ENCODE assay signal across 9 cellular contexts in the genomic region with DNA sequence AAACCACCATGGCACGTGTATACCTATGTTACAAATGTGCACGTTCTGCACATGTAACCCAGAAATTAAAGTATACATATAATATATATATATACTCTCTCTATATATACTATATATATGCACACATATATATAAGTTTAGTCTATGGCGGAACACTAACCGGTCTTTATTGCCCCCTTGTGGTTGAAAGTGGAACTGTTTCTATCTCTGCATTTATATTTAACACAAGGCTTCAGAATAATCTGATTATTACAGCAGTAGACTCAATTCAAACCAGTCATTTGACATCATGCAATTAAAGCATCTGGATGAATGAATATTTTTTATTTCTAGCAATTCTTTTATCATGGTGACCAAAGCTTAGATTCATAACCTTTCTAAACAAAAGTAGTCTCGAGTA. TPM values are rescaled to one million over a fixed set of nuclear protein-coding genes. Genes with fewer than 3 reads are reported as not detected.
DNase-seq lines count a peak whose midpoint lies in the region; ATAC-seq, FAIRE-seq and TF ChIP-seq lines count a peak whose summit lies in the region.
"Had no signal": no experiment of that assay in that cellular context is flagged by ENCODE, and none has a peak within 500 bp of the region (broad histone marks: within the 10 kb centered on the region; RNA-seq: fewer than 3 reads in every experiment).

No MANE protein-coding gene starts in this region.

- no peak overlapping the region for H3K27ac Mint-ChIP-seq in activated CD4-positive, alpha-beta T cell treated with anti-CD3 and anti-CD28 coated beads, Interleukin-2, amount 10 ng/mL, durations not matched to agents 7 days and 5 days
- no peak overlapping the region for H3K27ac Mint-ChIP-seq in memory B cell
- H3K27ac Mint-ChIP-seq: activated naive CD8-positive, alpha-beta T cell had no signal

- CTCF ChIA-PET in activated CD4-positive, alpha-beta T cell treated with anti-CD3 and anti-CD28 coated beads, Interleukin-2, amount 10 ng/mL, durations not matched to agents 7 days and 5 days (lab: Charles Lee) = no interaction called here

- TF ChIP-seq CTCF in HFF-Myc (IDR thresholded peaks at IDR 0.05; ENCODE audit: low read depth, low read length, missing control alignments) (peak; percentile 29), bronchial epithelial cell (IDR thresholded peaks at IDR 0.05; ENCODE audit: insufficient read depth, low read length, severe bottlenecking) (peak; percentile 27)

- peaks cover 18% of the 10 kb centered on the region for H3K27me3 Mint-ChIP-seq in activated CD4-positive, alpha-beta T cell treated with anti-CD3 and anti-CD28 coated beads, Interleukin-2, amount 10 ng/mL, durations not matched to agents 7 days and 5 days
- no peaks in the 10 kb centered on the region for H3K27me3 Mint-ChIP-seq in memory B cell
- H3K27me3 Mint-ChIP-seq: activated naive CD8-positive, alpha-beta T cell had no signal

- ATAC-seq in memory B cell (ENCODE audit: low read depth) (peak; percentile 35), HG03196 (IDR thresholded peaks at IDR 0.05; ENCODE audit: unreplicated experiment) (no peak)

- H3K36me3 ChIP-seq in bronchial epithelial cell (ENCODE audit: control insufficient read depth, insufficient read depth, low read length) = no peaks in the 10 kb centered on the region

- POLR2A ChIA-PET in activated CD4-positive, alpha-beta T cell treated with anti-CD3 and anti-CD28 coated beads, Interleukin-2, amount 10 ng/mL, durations not matched to agents 7 days and 5 days (lab: Charles Lee) = no interaction called here

- no peaks in the 10 kb centered on the region for H3K4me1 Mint-ChIP-seq in activated CD4-positive, alpha-beta T cell treated with anti-CD3 and anti-CD28 coated beads, Interleukin-2, amount 10 ng/mL, durations not matched to agents 7 days and 5 days
- peaks cover 2% of the 10 kb centered on the region for H3K4me1 Mint-ChIP-seq in memory B cell

- FAIRE-seq in bronchial epithelial cell (lab: Jason Lieb, UNC) = no peak

- peak; percentile 47 for DNase-seq in activated CD4-positive, alpha-beta T cell treated with anti-CD3 and anti-CD28 coated beads, Interleukin-2, amount 10 ng/mL, durations not matched to agents 7 days and 5 days
- no peak for DNase-seq in activated CD4-positive, alpha-beta T cell treated with anti-CD3 and anti-CD28 coated beads, Interleukin-2, amount 50 U/mL, for 4 hours
- DNase-seq in HFF-Myc (ENCODE audit: extremely low read depth, low read depth) (peak; percentile 25), NCI-H526 treated with DMSO at 0.1 percent for 48 hours (lab: John Stamatoyannopoulos, UW) (peak; percentile 63), bronchial epithelial cell (ENCODE audit: low read depth) (peak; percentile 52), memory B cell (ENCODE audit: low spot score in 2 of 2) (peak; percentile 36 to 51), 8988T (no peak)

- no peaks in the 10 kb centered on the region for H3K36me3 Mint-ChIP-seq in activated CD4-positive, alpha-beta T cell treated with anti-CD3 and anti-CD28 coated beads, Interleukin-2, amount 10 ng/mL, durations not matched to agents 7 days and 5 days (ENCODE audit: low read depth)
- H3K36me3 Mint-ChIP-seq in memory B cell = no peaks in the 10 kb centered on the region
- H3K36me3 Mint-ChIP-seq: activated naive CD8-positive, alpha-beta T cell had no signal

- no peak overlapping the region for H3K4me3 Mint-ChIP-seq in activated CD4-positive, alpha-beta T cell treated with anti-CD3 and anti-CD28 coated beads, Interleukin-2, amount 10 ng/mL, durations not matched to agents 7 days and 5 days
- H3K4me3 Mint-ChIP-seq in memory B cell = no peak overlapping the region
- H3K4me3 Mint-ChIP-seq: activated naive CD8-positive, alpha-beta T cell had no signal

- no peaks in the 10 kb centered on the region for H3K9me3 Mint-ChIP-seq in activated CD4-positive, alpha-beta T cell treated with anti-CD3 and anti-CD28 coated beads, Interleukin-2, amount 10 ng/mL, durations not matched to agents 7 days and 5 days
- H3K9me3 Mint-ChIP-seq in memory B cell = no peaks in the 10 kb centered on the region

- no peaks in the 10 kb centered on the region for H3K27me3 ChIP-seq in bronchial epithelial cell (ENCODE audit: control insufficient read depth, insufficient read depth, low read length)

- H3K4me3 ChIP-seq in HFF-Myc (replicated peaks; ENCODE audit: low read depth, low read length) (no peak overlapping the region), bronchial epithelial cell (ENCODE audit: low read depth, low read length) (no peak overlapping the region)

RNA-seq across cellular contexts. Expression of gene RAB9B, which starts 14.6 kb away (rescaled TPM):
- under 1 TPM; 0.40 to 0.48 TPM for total RNA-seq in activated CD4-positive, alpha-beta T cell treated with anti-CD3 and anti-CD28 coated beads, Interleukin-2, amount 10 ng/mL, durations not matched to agents 7 days and 5 days
- total RNA-seq in bronchial epithelial cell = not detected in 2 replicates

RNA-seq across cellular contexts. Expression of gene PLP1, which starts 40.9 kb away (rescaled TPM):
- total RNA-seq in activated CD4-positive, alpha-beta T cell treated with anti-CD3 and anti-CD28 coated beads, Interleukin-2, amount 10 ng/mL, durations not matched to agents 7 days and 5 days = not detected
- total RNA-seq in bronchial epithelial cell = not detected in 2 replicates

Comparison
In these comparisons a context has a peak if more than half of its experiments do, and no peak if none do; other contexts are left out.
1. DNase-seq: peak in activated CD4-positive, alpha-beta T cell treated with anti-CD3 and anti-CD28 coated beads, Interleukin-2, amount 10 ng/mL, durations not matched to agents 7 days and 5 days (single experiment), HFF-Myc (single experiment), NCI-H526 treated with DMSO at 0.1 percent for 48 hours (single experiment), bronchial epithelial cell (single experiment) and memory B cell (2 of 2); none in activated CD4-positive, alpha-beta T cell treated with anti-CD3 and anti-CD28 coated beads, Interleukin-2, amount 50 U/mL, for 4 hours (0 of 2) and 8988T (single experiment).